ENCODE assay signal across 13 cellular contexts in genomic region chr2:25063876-25064660, GRCh38. TPM values are rescaled to one million over a fixed set of nuclear protein-coding genes. Genes with fewer than 3 reads are reported as not detected.
DNase-seq lines count a peak whose midpoint lies in the region; ATAC-seq and TF ChIP-seq lines count a peak whose summit lies in the region.
"Had no signal": no experiment of that assay in that cellular context is flagged by ENCODE, and none has a peak within 500 bp of the region (broad histone marks: within the 10 kb centered on the region; RNA-seq: fewer than 3 reads in every experiment).

No MANE protein-coding gene starts in this region.

- no peak overlapping the region for H3K27ac Mint-ChIP-seq in naive thymus-derived CD8-positive, alpha-beta T cell
- H3K27ac Mint-ChIP-seq in osteocyte (ENCODE audit: unreplicated experiment): no peak overlapping the region
- H3K27ac Mint-ChIP-seq: activated CD4-positive, alpha-beta T cell treated with anti-CD3 and anti-CD28 coated beads, Interleukin-2, amount 10 ng/mL, durations not matched to agents 7 days and 5 days had no signal

- peak overlapping the region; percentile 17 for H3K27ac ChIP-seq in right cardiac atrium (ENCODE audit: low read length)
- H3K27ac ChIP-seq in substantia nigra (ENCODE audit: low read depth, low read length, poor library complexity, severe bottlenecking): peak overlapping the region; percentile 96

- H3K4me3 Mint-ChIP-seq in naive thymus-derived CD8-positive, alpha-beta T cell: no peak overlapping the region
- H3K4me3 Mint-ChIP-seq in osteocyte (ENCODE audit: unreplicated experiment): no peak overlapping the region
- H3K4me3 Mint-ChIP-seq: activated CD4-positive, alpha-beta T cell treated with anti-CD3 and anti-CD28 coated beads, Interleukin-2, amount 10 ng/mL, durations not matched to agents 7 days and 5 days had no signal

- H3K36me3 Mint-ChIP-seq in naive thymus-derived CD8-positive, alpha-beta T cell: peaks cover 0 to 6% (median 5%) of the 10 kb centered on the region in 3 donors
- H3K36me3 Mint-ChIP-seq in osteocyte (ENCODE audit: unreplicated experiment): peaks cover 4% of the 10 kb centered on the region

- H3K9me3 Mint-ChIP-seq in naive thymus-derived CD8-positive, alpha-beta T cell: peaks cover 0 to 14% (median 5%) of the 10 kb centered on the region in 9 donors
- H3K9me3 Mint-ChIP-seq in osteocyte (ENCODE audit: unreplicated experiment): peaks cover 7% of the 10 kb centered on the region

- H3K4me3 ChIP-seq in adipocyte (ENCODE audit: low read length) (peak overlapping the region; percentile 47), right cardiac atrium (ENCODE audit: low read length) (no peak overlapping the region)
- H3K4me3 ChIP-seq: K562, lung had no signal

- no peaks in the 10 kb centered on the region for H3K36me3 ChIP-seq in adipocyte (ENCODE audit: control insufficient read depth, insufficient read depth, low read length, severe bottlenecking)

- POLR2A ChIA-PET in naive thymus-derived CD8-positive, alpha-beta T cell (lab: Charles Lee): no interaction called here

- H3K27me3 ChIP-seq in adipocyte (replicated peaks; ENCODE audit: control insufficient read depth, insufficient read depth, low read length) (no peaks in the 10 kb centered on the region), right cardiac atrium (ENCODE audit: control insufficient read depth, insufficient read depth) (no peaks in the 10 kb centered on the region)

- H3K4me1 Mint-ChIP-seq in naive thymus-derived CD8-positive, alpha-beta T cell: peaks cover 0 to 2% (median 0%) of the 10 kb centered on the region in 4 donors
- no peaks in the 10 kb centered on the region for H3K4me1 Mint-ChIP-seq in osteocyte (ENCODE audit: unreplicated experiment)
- H3K4me1 Mint-ChIP-seq: activated CD4-positive, alpha-beta T cell treated with anti-CD3 and anti-CD28 coated beads, Interleukin-2, amount 10 ng/mL, durations not matched to agents 7 days and 5 days had no signal

- intact Hi-C loops in right cardiac atrium (cut with DNase I): no loop called here

- no peak for TF ChIP-seq CTCF in osteocyte (IDR thresholded peaks at IDR 0.05)

- no peaks in the 10 kb centered on the region for H3K27me3 Mint-ChIP-seq in naive thymus-derived CD8-positive, alpha-beta T cell
- no peaks in the 10 kb centered on the region for H3K27me3 Mint-ChIP-seq in osteocyte (ENCODE audit: unreplicated experiment)
- H3K27me3 Mint-ChIP-seq: activated CD4-positive, alpha-beta T cell treated with anti-CD3 and anti-CD28 coated beads, Interleukin-2, amount 10 ng/mL, durations not matched to agents 7 days and 5 days had no signal

- H3K9me3 ChIP-seq in adipocyte (ENCODE audit: control insufficient read depth, low read length) (peaks cover 7% of the 10 kb centered on the region), right cardiac atrium (ENCODE audit: control insufficient read depth, low read length) (no peaks in the 10 kb centered on the region)

- no peak for DNase-seq in adipocyte (ENCODE audit: low read depth)
- DNase-seq in right cardiac atrium: peak in 2 of 3 donors; percentile 30 to 73
- DNase-seq in substantia nigra (lab: John Stamatoyannopoulos, UW): peak in 35 of 49 donors; percentile 4 to 74 (median 42)
- DNase-seq in stimulated activated CD4-positive, alpha-beta T cell treated with anti-CD3 and anti-CD28 coated beads, Interleukin-12 subunit alpha, Interleukin-12 subunit beta, amount 100 ng/mL, for 4 hours: no peak
- no peak for DNase-seq in naive thymus-derived CD8-positive, alpha-beta T cell
- no peak for DNase-seq in osteocyte (ENCODE audit: extremely low spot score, unreplicated experiment)
- DNase-seq: activated CD4-positive, alpha-beta T cell treated with anti-CD3 and anti-CD28 coated beads, Interleukin-2, amount 10 ng/mL, durations not matched to agents 7 days and 5 days; activated gamma-delta T cell treated with Interleukin-2 at 50 U/mL for 16 hours; dermis blood vessel endothelial cell; NCI-H1930 had no signal

- H3K4me1 ChIP-seq in adipocyte (ENCODE audit: control insufficient read depth, insufficient read depth, low read length) (peaks cover 15% of the 10 kb centered on the region), right cardiac atrium (ENCODE audit: control insufficient read depth, insufficient read depth, low read length) (peaks cover 4% of the 10 kb centered on the region)

- ATAC-seq in GM21526 (IDR thresholded peaks at IDR 0.05; ENCODE audit: low FRiP score, unreplicated experiment) (peak; percentile 72), right cardiac atrium (no peak)
- no peak for ATAC-seq in naive thymus-derived CD8-positive, alpha-beta T cell
- ATAC-seq: K562 had no signal

- 45% methylated on average over 13 of the region's 13 CpGs for WGBS in right cardiac atrium

- H3K9ac ChIP-seq in adipocyte (ENCODE audit: low read length): no peak overlapping the region

RNA-seq across cellular contexts. Expression of gene EFR3B, which starts 22.2 kb away (rescaled TPM):
- 1 to 10 TPM; 4.8 to 9.7 (median 6.4) TPM for total RNA-seq in right cardiac atrium
- 2.9 TPM for polyA plus RNA-seq in right cardiac atrium
- total RNA-seq in naive thymus-derived CD8-positive, alpha-beta T cell: under 1 TPM; 0.05 to 0.14 TPM
- polyA plus RNA-seq in naive thymus-derived CD8-positive, alpha-beta T cell: under 1 TPM in 1 of 3 donors, not detected in 2; 0.06 TPM
- 1.0 and 1.3 TPM in 2 replicates for total RNA-seq in osteocyte
- total RNA-seq: K562 had no signal
- polyA plus RNA-seq: K562 had no signal

Comparison
In these comparisons a context has a peak if more than half of its experiments do, and no peak if none do; other contexts are left out.
1. DNase-seq: peak in right cardiac atrium (2 of 3) and substantia nigra (35 of 49); none in adipocyte (single experiment), stimulated activated CD4-positive, alpha-beta T cell treated with anti-CD3 and anti-CD28 coated beads, Interleukin-12 subunit alpha, Interleukin-12 subunit beta, amount 100 ng/mL, for 4 hours (single experiment), naive thymus-derived CD8-positive, alpha-beta T cell (0 of 10) and osteocyte (single experiment).